In the genomic region with DNA sequence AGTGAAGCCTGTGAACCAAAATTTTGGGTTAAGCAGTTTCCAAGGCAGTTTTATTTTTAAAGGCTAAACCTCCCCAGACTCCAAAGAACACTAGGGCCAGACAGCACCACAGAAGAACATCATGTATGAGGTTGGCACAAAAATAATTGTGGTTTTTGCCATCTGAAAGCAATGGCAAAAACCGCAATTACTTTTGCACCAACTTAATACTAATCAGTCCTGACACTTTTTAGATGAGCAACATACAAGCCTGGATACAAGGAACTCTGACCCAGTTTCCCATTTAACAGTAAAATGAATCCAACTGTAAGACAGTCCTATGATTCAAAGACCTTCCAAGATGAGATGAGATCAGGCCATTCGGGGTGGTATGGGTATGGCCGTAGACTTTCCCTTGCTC, we compare ENCODE assay signal across 27 cellular contexts.
"Had no signal": no experiment of that assay in that cellular context is flagged by ENCODE, and none has a peak within 500 bp of the region (broad histone marks: within the 10 kb centered on the region; RNA-seq: fewer than 3 reads in every experiment).

No MANE protein-coding gene starts in this region.

- H3K36me3 ChIP-seq: colonic mucosa, esophagus muscularis mucosa, esophagus squamous epithelium, gastrocnemius medialis, gastroesophageal sphincter, heart left ventricle, heart right ventricle had no signal

- H3K27me3 ChIP-seq: colonic mucosa, dorsolateral prefrontal cortex, esophagus muscularis mucosa, esophagus squamous epithelium, gastrocnemius medialis, gastroesophageal sphincter, heart left ventricle had no signal

- H3K4me3 ChIP-seq: colonic mucosa, coronary artery, dorsolateral prefrontal cortex, esophagus muscularis mucosa, esophagus squamous epithelium, gastrocnemius medialis, gastroesophageal sphincter, heart left ventricle, heart right ventricle had no signal

- H3K4me1 ChIP-seq: colonic mucosa, esophagus muscularis mucosa, esophagus squamous epithelium, foreskin keratinocyte, gastrocnemius medialis, gastroesophageal sphincter, heart left ventricle, heart right ventricle had no signal

- H3K27ac ChIP-seq: colonic mucosa, coronary artery, dorsolateral prefrontal cortex, epithelial cell of prostate, esophagus muscularis mucosa, esophagus squamous epithelium, foreskin keratinocyte, gastrocnemius medialis, gastroesophageal sphincter, heart left ventricle, heart right ventricle had no signal

- FAIRE-seq: colon, endothelial cell of umbilical vein, frontal cortex had no signal

- H3K9me3 ChIP-seq: colonic mucosa, esophagus muscularis mucosa, esophagus squamous epithelium, gastrocnemius medialis, gastroesophageal sphincter, heart left ventricle, heart right ventricle had no signal

- DNase-seq: colonic mucosa; cortex of kidney; dermis blood vessel endothelial cell; dorsolateral prefrontal cortex; effector CD4-positive, alpha-beta T cell; effector CD8-positive, alpha-beta T cell; effector memory CD4-positive, alpha-beta T cell; effector memory CD8-positive, alpha-beta T cell; endodermal cell; erythroblast; esophagus squamous epithelium; foreskin fibroblast; foreskin keratinocyte; foreskin melanocyte; gastrocnemius medialis; glutamatergic neuron; head of caudate nucleus; heart left ventricle; heart right ventricle had no signal

- ATAC-seq: effector memory CD8-positive, alpha-beta T cell; esophagus mucosa; foreskin keratinocyte; gastrocnemius medialis; gastroesophageal sphincter; heart left ventricle; heart right ventricle had no signal
